ENCODE assay signal across 8 cellular contexts in genomic region chr10:24721254-24722106, GRCh38. TPM values are rescaled to one million over a fixed set of nuclear protein-coding genes. Genes with fewer than 3 reads are reported as not detected.
DNase-seq lines count a peak whose midpoint lies in the region; TF ChIP-seq lines count a peak whose summit lies in the region.

No MANE protein-coding gene starts in this region.

- intact Hi-C loops in colonic mucosa (cut with DNase I), result loop anchor here (10.0 kb wide), 1 partner anchor 233 kb away; the partner anchor contains the start of gene PRTFDC1
- intact Hi-C loops in thyroid gland (cut with DNase I), result loop anchor here (10.0 kb wide), 1 partner anchor 77 kb away; no protein-coding TSS in a partner anchor

- H3K36me3 ChIP-seq in colonic mucosa (no peaks in the 10 kb centered on the region), thyroid gland (no peaks in the 10 kb centered on the region)

- H3K27me3 ChIP-seq in colonic mucosa (no peaks in the 10 kb centered on the region), thyroid gland (no peaks in the 10 kb centered on the region)

- H3K9ac ChIP-seq in colonic mucosa (ENCODE audit: low read depth in 2 of 2, low read length in 2 of 2), result peak overlapping the region; percentile 79 to 94

- no peak for TF ChIP-seq POLR2A in thyroid gland (IDR thresholded peaks at IDR 0.05)

- peaks cover 10% of the 10 kb centered on the region for H3K4me1 ChIP-seq in colonic mucosa
- H3K4me1 ChIP-seq in thyroid gland, result peaks cover 32 to 38% of the 10 kb centered on the region in 2 donors

- H3K27ac ChIP-seq in C4-2B (peak overlapping the region; percentile 84; the same call in 1 of the 2 replicates), colonic mucosa (peak overlapping the region; percentile 90), thyroid gland (peak overlapping the region in 2 of 3 donors; percentile 96 to 98)

- H3K9me3 ChIP-seq in colonic mucosa (no peaks in the 10 kb centered on the region), thyroid gland (no peaks in the 10 kb centered on the region)

- H3K4me3 ChIP-seq in colonic mucosa (peak overlapping the region; percentile 60), thyroid gland (replicated peaks in 1 of 3) (peak overlapping the region in 2 of 3 donors; percentile 7 to 77)

- in situ Hi-C loops in KBM-7 (cut with MboI; ENCODE audit: low pct_unique_long_range_greater_than_20kb, low sequenced_read_pairs), result no loop called here

- no peak for TF ChIP-seq CTCF in C4-2B (conservative IDR thresholded peaks at IDR 0.05)
- no peak for TF ChIP-seq CTCF in colonic mucosa (IDR thresholded peaks at IDR 0.05)
- TF ChIP-seq CTCF in thyroid gland (IDR thresholded peaks at IDR 0.05), result no peak

- WGBS in thyroid gland, 2 donors, result 17 to 22% methylated on average over 24 to 32 of the region's 34 CpGs

- DNase-seq in KBM-7 (peak; percentile 48), colonic mucosa (peak; percentile 65), lung microvascular endothelial cell (ENCODE audit: low read depth in 2 of 2) (peak; percentile 35 to 44), thyroid gland (peak; percentile 33 to 46), T1000 (lab: John Stamatoyannopoulos, UW) (no peak), NCI-H526 treated with DMSO at 0.1 percent for 48 hours (lab: John Stamatoyannopoulos, UW) (no peak), NCI-H2107 treated with DMSO at 0.1 percent for 48 hours (lab: John Stamatoyannopoulos, UW; ENCODE audit: unreplicated experiment) (no peak)

RNA-seq across cellular contexts. Expression of gene ARHGAP21, which starts 2.2 kb away (rescaled TPM):
- 100 to 1,000 TPM in 1 of 2 donors, 10 to 100 TPM in 1; 84.9 to 107 TPM for total RNA-seq in colonic mucosa
- total RNA-seq in lung microvascular endothelial cell, result 60.6 and 109 TPM in 2 replicates
- 100 to 1,000 TPM in 1 of 4 donors, 10 to 100 TPM in 3; 83.2 to 118 (median 86.3) TPM for total RNA-seq in thyroid gland

Comparison
In these comparisons a context has a peak if more than half of its experiments do, and no peak if none do; other contexts are left out.
1. DNase-seq: peak in KBM-7 (single experiment), colonic mucosa (single experiment), lung microvascular endothelial cell (2 of 2) and thyroid gland (2 of 2); none in T1000 (single experiment), NCI-H526 treated with DMSO at 0.1 percent for 48 hours (single experiment) and NCI-H2107 treated with DMSO at 0.1 percent for 48 hours (single experiment).
2. Peak in every context shown above with its lines, with median percentiles within 50 percentile points of each other: H3K27ac ChIP-seq.